ENCODE assay signal across 1 cellular context in the genomic region with DNA sequence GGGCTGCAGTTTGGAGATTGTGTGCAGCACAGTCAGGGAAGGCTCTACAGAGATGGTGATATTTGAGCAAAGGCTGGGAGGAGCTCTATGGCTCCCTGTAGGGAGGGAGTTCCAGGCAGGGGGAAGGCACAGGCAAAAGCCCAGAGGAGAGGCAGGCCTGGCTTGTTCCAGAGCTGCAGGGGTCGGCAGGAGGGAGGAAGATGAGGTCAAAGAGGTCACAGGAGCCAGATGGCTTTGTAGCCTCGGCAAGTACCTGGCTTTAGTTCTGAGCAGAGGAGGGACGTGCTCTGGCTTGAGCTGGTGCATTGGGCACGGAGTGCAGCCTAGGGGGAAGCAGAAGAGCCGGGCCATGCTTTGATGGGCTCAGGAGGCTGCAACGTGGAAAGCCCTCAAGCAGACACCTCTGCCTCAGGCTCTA.
TF ChIP-seq lines count a peak whose summit lies in the region.

No MANE protein-coding gene starts in this region.

TF ChIP-seq in K562, 482 proteins besides CTCF, POLR2A, EP300 and RAD21:
- TF ChIP-seq HDGF (IDR thresholded peaks at IDR 0.05) (peak; percentile 41; the same call in 1 of the 2 replicates), ZNF431 (CRISPR knock-in tag; IDR thresholded peaks at IDR 0.05) (peak; percentile 85), SUPT5H (IDR thresholded peaks at IDR 0.05) (no peak), HDAC2 (IDR thresholded peaks at IDR 0.05) (0 out of 2 replicates have a peak, but pooled peaks have one; percentile 28), ETS1 (conservative IDR thresholded peaks at IDR 0.05; ENCODE audit: control insufficient read depth, low read depth, low read length) (no peak), BRCA1 (IDR thresholded peaks at IDR 0.05) (no peak), BRCA1 (CRISPR knock-in tag; IDR thresholded peaks at IDR 0.05) (peak; percentile 88; the same call in 1 of the 2 replicates), ETS2 (tag; IDR thresholded peaks at IDR 0.05; ENCODE audit: borderline replicate concordance, poor library complexity, severe bottlenecking) (no peak), TRIM28 (IDR thresholded peaks at IDR 0.05) (no peak), ZNF121 (CRISPR knock-in tag; conservative IDR thresholded peaks at IDR 0.05) (no peak), MXI1 (IDR thresholded peaks at IDR 0.05; ENCODE audit: low read depth, low read length) (no peak), NR4A1 (CRISPR knock-in tag; IDR thresholded peaks at IDR 0.05) (no peak), NR4A1 (tag; IDR thresholded peaks at IDR 0.05) (no peak), ARID1B (IDR thresholded peaks at IDR 0.05) (peak; percentile 17; the same call in 1 of the 2 replicates)
TF ChIP-seq in K562: peak in this region for 5.
